8 cellular contexts compared by ENCODE assay signal in the genomic region with DNA sequence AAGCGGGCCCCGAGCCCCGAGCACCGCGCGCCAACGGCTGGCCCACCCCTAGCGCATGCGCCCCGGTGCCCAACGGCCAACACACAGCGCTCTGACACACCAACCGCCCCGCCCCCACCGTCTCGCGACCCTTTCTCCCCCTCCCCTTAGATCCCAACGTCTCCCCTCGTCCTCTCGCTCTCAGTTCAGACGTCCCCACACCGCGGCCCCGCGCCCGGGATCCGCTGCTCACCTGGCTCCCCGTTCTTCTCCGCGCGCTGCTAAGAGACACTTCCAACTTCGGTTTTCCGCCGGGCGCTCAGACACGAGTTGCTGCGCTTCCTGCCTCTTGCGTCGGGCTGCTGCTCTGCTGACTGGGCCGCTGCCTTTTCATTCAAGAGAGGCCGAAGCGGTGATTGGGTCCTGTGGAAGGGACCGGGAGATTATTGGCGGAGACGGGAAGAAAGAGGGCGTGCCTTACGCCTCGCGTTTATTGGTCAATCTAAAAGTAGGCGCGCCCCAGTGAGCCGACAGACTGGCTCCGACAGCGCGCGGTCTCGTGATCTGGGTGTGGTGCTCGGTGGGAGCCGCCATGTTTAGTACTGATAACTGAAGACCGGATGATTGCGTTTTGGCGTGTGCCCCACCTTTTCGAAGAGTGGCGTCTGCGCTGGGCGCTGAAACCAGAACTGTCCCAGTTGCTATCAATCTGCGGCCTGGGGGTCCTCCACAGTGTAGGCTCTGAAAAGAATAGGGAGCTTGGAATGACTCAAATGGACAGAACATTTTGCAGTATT. TPM values are rescaled to one million over a fixed set of nuclear protein-coding genes. Genes with fewer than 3 reads are reported as not detected.
DNase-seq lines count a peak whose midpoint lies in the region; ATAC-seq and TF ChIP-seq lines count a peak whose summit lies in the region.

A gene (minus strand): TSS at position 304 of the 776 bp plus-strand sequence. CDS start 6,121 bp downstream, outside the sequence.

- TF ChIP-seq POLR2A in testis (IDR thresholded peaks at IDR 0.05), result no peak

- no peaks in the 10 kb centered on the region for H3K9me3 ChIP-seq in testis

- no peaks in the 10 kb centered on the region for H3K36me3 ChIP-seq in testis (ENCODE audit: low read depth, missing control alignments)

- DNase-seq in NCI-H1092 treated with DMSO at 0.1 percent for 48 hours (lab: John Stamatoyannopoulos, UW) (peak; percentile 100), SKM-1 (lab: John Stamatoyannopoulos, UW; ENCODE audit: unreplicated experiment) (peak; percentile 99), glomerular visceral epithelial cell (ENCODE audit: extremely low spot score) (peak; percentile 99), omental fat pad (ENCODE audit: low spot score) (peak; percentile 90), testis (peak; percentile 100)
- peak; percentile 94 to 99 for DNase-seq in activated naive CD4-positive, alpha-beta T cell treated with anti-CD3 and anti-CD28 coated beads, Interleukin-2, amount 50 U/mL, for 72 hours (ENCODE audit: low spot score in 2 of 2)

- peaks cover 29 to 32% of the 10 kb centered on the region in 2 donors for H3K36me3 Mint-ChIP-seq in activated naive CD4-positive, alpha-beta T cell treated with anti-CD3 and anti-CD28 coated beads, Interleukin-2, amount 50 U/mL, for 72 hours

- ATAC-seq in HG02610 (IDR thresholded peaks at IDR 0.05; ENCODE audit: unreplicated experiment) (peak; percentile 91), omental fat pad (ENCODE audit: low FRiP score) (peak; percentile 99)
- ATAC-seq in activated naive CD4-positive, alpha-beta T cell treated with anti-CD3 and anti-CD28 coated beads, Interleukin-2, amount 50 U/mL, for 72 hours, result peak; percentile 91 to 92

- peak within 1 kb of the TSS; percentile 84 for H3K4me3 ChIP-seq in GM08714 (ENCODE audit: low read length)
- peak within 1 kb of the TSS; percentile 91 to 94 for H3K4me3 ChIP-seq in testis

- TF ChIP-seq CTCF in omental fat pad (IDR thresholded peaks at IDR 0.05), result no peak
- no peak for TF ChIP-seq CTCF in testis (IDR thresholded peaks at IDR 0.05)

- 0 to 1% methylated on average over 58 to 67 of the region's 67 CpGs for WGBS in testis, 2 donors

- H3K27me3 ChIP-seq in testis, result no peaks in the 10 kb centered on the region

- H3K27ac ChIP-seq in testis, result peak within 1 kb of the TSS; percentile 93 to 97

- peaks cover 15% of the 10 kb centered on the region for H3K4me1 ChIP-seq in testis

- intact Hi-C loops in testis (cut with DNase I; ENCODE audit: low total_unique reads), result no loop called here

- peak within 1 kb of the TSS; percentile 93 to 99 for H3K27ac Mint-ChIP-seq in activated naive CD4-positive, alpha-beta T cell treated with anti-CD3 and anti-CD28 coated beads, Interleukin-2, amount 50 U/mL, for 72 hours

- no peaks in the 10 kb centered on the region for H3K9me3 Mint-ChIP-seq in activated naive CD4-positive, alpha-beta T cell treated with anti-CD3 and anti-CD28 coated beads, Interleukin-2, amount 50 U/mL, for 72 hours

RNA-seq across cellular contexts. Expression of the gene that starts here (rescaled TPM):
- total RNA-seq in activated naive CD4-positive, alpha-beta T cell treated with anti-CD3 and anti-CD28 coated beads, Interleukin-2, amount 50 U/mL, for 72 hours, result 100 to 1,000 TPM; 208 to 217 TPM
- total RNA-seq in omental fat pad (100 to 1,000 TPM in 1 of 4 donors, 10 to 100 TPM in 3; 68.4 to 139 (median 76.3) TPM), testis (100 to 1,000 TPM; 218 to 295 TPM)
- polyA plus RNA-seq in testis (ENCODE audit: insufficient read depth, low read depth, low replicate concordance), result 323 TPM

Comparison
In these comparisons a context has a peak if more than half of its experiments do, and no peak if none do; other contexts are left out.
1. Peak in every context shown above with its lines: DNase-seq, ATAC-seq, H3K4me3 ChIP-seq and H3K27ac ChIP-seq.